Comparison of ENCODE assay signal across 9 cellular contexts in the genomic region with DNA sequence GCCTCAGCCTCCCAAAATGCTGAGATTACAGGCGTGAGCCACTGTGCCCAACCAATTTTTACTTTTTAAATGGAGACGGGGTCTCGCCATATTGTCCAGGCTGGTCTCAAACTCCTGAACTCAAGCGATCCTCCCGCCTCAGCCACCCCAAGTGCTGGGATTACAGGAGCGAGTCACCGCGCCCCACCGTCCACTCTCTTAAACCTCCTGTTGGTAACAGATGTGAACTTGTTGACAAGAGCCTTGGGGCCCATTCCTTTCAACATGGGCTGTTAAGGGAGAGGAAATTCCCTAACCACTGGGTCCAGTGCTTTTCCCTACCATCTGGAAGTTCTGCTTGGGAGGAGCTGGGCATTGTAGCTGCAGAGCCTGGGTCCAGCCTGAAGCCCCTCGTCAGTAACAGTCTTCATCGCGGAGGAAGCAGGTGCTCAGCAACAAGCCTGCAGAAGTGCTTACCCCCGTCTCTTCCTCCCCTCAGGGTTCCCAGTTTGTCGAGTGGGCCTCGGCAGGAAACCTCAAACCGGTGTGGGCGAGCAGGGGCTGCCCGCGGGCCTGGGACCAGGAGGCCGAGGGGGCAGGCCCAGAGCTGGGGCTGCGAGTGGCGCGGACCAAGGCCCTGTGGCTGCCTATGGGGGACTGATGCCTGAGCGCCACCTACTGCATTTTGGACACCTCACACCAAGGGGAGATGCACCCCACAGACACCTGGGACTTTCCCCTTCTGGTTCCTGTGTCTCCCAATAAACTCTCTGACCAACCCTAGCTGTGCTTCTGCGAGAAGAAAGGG. TPM values are rescaled to one million over a fixed set of nuclear protein-coding genes. Genes with fewer than 3 reads are reported as not detected.
DNase-seq lines count a peak whose midpoint lies in the region; ATAC-seq and TF ChIP-seq lines count a peak whose summit lies in the region.
"Had no signal": no experiment of that assay in that cellular context is flagged by ENCODE, and none has a peak within 500 bp of the region (broad histone marks: within the 10 kb centered on the region; RNA-seq: fewer than 3 reads in every experiment).

No MANE protein-coding gene starts in this region.

- WGBS in thyroid gland, 2 donors: 86% methylated on average over 14 to 21 of the region's 25 CpGs

- H3K36me3 Mint-ChIP-seq in endothelial cell (ENCODE audit: low read depth, unreplicated experiment): no peaks in the 10 kb centered on the region

- no peak overlapping the region for H3K4me3 Mint-ChIP-seq in endothelial cell (ENCODE audit: unreplicated experiment)
- H3K4me3 Mint-ChIP-seq: neural crest cell had no signal

- H3K4me3 ChIP-seq in colonic mucosa (no peak overlapping the region), thyroid gland (replicated peaks in 1 of 3) (no peak overlapping the region)

- intact Hi-C loops in colonic mucosa (cut with DNase I) (no loop called here), thyroid gland (cut with DNase I) (no loop called here)

- TF ChIP-seq CTCF in GM13976 (IDR thresholded peaks at IDR 0.05; ENCODE audit: borderline replicate concordance, control extremely low read depth, extremely low read depth, insufficient read depth, missing control alignments) (peak; percentile 90), VCaP (conservative IDR thresholded peaks at IDR 0.05) (0 out of 2 replicates have a peak, but pooled peaks have one; percentile 10), colonic mucosa (IDR thresholded peaks at IDR 0.05) (peak; percentile 15), endothelial cell (IDR thresholded peaks at IDR 0.05; ENCODE audit: unreplicated experiment) (no peak), thyroid gland (IDR thresholded peaks at IDR 0.05) (no peak)

- in situ Hi-C loops in GM13976 (cut with MboI; ENCODE audit: low sequenced_read_pairs, unreplicated experiment): no loop called here

- peaks cover 5% of the 10 kb centered on the region for H3K4me1 Mint-ChIP-seq in endothelial cell (ENCODE audit: unreplicated experiment)

- H3K27me3 ChIP-seq in colonic mucosa: no peaks in the 10 kb centered on the region
- no peaks in the 10 kb centered on the region for H3K27me3 ChIP-seq in thyroid gland

- H3K27me3 Mint-ChIP-seq in endothelial cell (ENCODE audit: unreplicated experiment): peaks cover 4% of the 10 kb centered on the region

- H3K27ac Mint-ChIP-seq in endothelial cell (ENCODE audit: unreplicated experiment): no peak overlapping the region

- peak; percentile 57 for ATAC-seq in HG02642 (IDR thresholded peaks at IDR 0.05; ENCODE audit: poor library complexity, unreplicated experiment)
- no peak for ATAC-seq in HG03045 (IDR thresholded peaks at IDR 0.05; ENCODE audit: unreplicated experiment)

- no peak overlapping the region for H3K9ac ChIP-seq in colonic mucosa (ENCODE audit: low read depth in 2 of 2, low read length in 2 of 2)

- no peaks in the 10 kb centered on the region for H3K36me3 ChIP-seq in colonic mucosa
- peaks cover 0 to 3% of the 10 kb centered on the region in 2 donors for H3K36me3 ChIP-seq in thyroid gland

- H3K4me1 ChIP-seq in colonic mucosa (no peaks in the 10 kb centered on the region), thyroid gland (peaks cover 4 to 8% of the 10 kb centered on the region in 2 donors)

- H3K27ac ChIP-seq in VCaP (no peak overlapping the region), colonic mucosa (peak overlapping the region; percentile 47), thyroid gland (no peak overlapping the region)

- DNase-seq in GM13976 (ENCODE audit: low spot score) (peak; percentile 88), colonic mucosa (no peak), endothelial cell (ENCODE audit: low spot score) (no peak), thyroid gland (no peak)
- DNase-seq in stimulated activated CD8-positive, alpha-beta memory T cell treated with anti-CD3 and anti-CD28 coated beads, Interleukin-4, amount 100 ng/mL, for 24 hours (ENCODE audit: low read depth): peak; percentile 78

- TF ChIP-seq POLR2A in thyroid gland (IDR thresholded peaks at IDR 0.05): no peak

- H3K9me3 ChIP-seq in colonic mucosa (no peaks in the 10 kb centered on the region), thyroid gland (no peaks in the 10 kb centered on the region)

- no peaks in the 10 kb centered on the region for H3K9me3 Mint-ChIP-seq in endothelial cell (ENCODE audit: unreplicated experiment)
- H3K9me3 Mint-ChIP-seq: neural crest cell had no signal

RNA-seq across cellular contexts. Expression of gene FLT3LG, which starts 4.0 kb away (rescaled TPM):
- total RNA-seq in colonic mucosa (1 to 10 TPM; 2.9 to 4.9 TPM), endothelial cell (ENCODE audit: unreplicated experiment) (1.4 TPM), thyroid gland (1 to 10 TPM; 2.8 to 7.3 (median 6.3) TPM)

RNA-seq across cellular contexts. Expression of gene ALDH16A1, which starts 17.0 kb away (rescaled TPM):
- total RNA-seq in colonic mucosa (10 to 100 TPM; 22.6 to 57.9 TPM), endothelial cell (ENCODE audit: unreplicated experiment) (49.6 TPM), thyroid gland (10 to 100 TPM; 32.5 to 39.5 (median 34.2) TPM)

RNA-seq across cellular contexts. Expression of gene RPL13A, which starts 17.4 kb away (rescaled TPM):
- total RNA-seq in colonic mucosa (1,000 to 10,000 TPM; 2,431 to 2,528 TPM), endothelial cell (ENCODE audit: unreplicated experiment) (2,762 TPM), thyroid gland (1,000 to 10,000 TPM; 1,542 to 2,853 (median 2,123) TPM)

RNA-seq across cellular contexts. Expression of gene PIH1D1, which starts 18.4 kb away (rescaled TPM):
- total RNA-seq in colonic mucosa (100 to 1,000 TPM in 1 of 2 donors, 10 to 100 TPM in 1; 80.8 to 103 TPM), endothelial cell (ENCODE audit: unreplicated experiment) (78.8 TPM), thyroid gland (100 to 1,000 TPM in 2 of 4 donors, 10 to 100 TPM in 2; 69.7 to 125 (median 99.8) TPM)

RNA-seq across cellular contexts. Expression of gene RPS11, which starts 26.2 kb away (rescaled TPM):
- total RNA-seq in colonic mucosa (1,000 to 10,000 TPM; 1,734 to 1,870 TPM), endothelial cell (ENCODE audit: unreplicated experiment) (2,099 TPM), thyroid gland (1,000 to 10,000 TPM; 1,543 to 4,390 (median 2,518) TPM)

Comparison
In these comparisons a context has a peak if more than half of its experiments do, and no peak if none do; other contexts are left out.
1. DNase-seq: peak in GM13976 (single experiment) and stimulated activated CD8-positive, alpha-beta memory T cell treated with anti-CD3 and anti-CD28 coated beads, Interleukin-4, amount 100 ng/mL, for 24 hours (single experiment); none in colonic mucosa (single experiment), endothelial cell (single experiment) and thyroid gland (0 of 2).
2. CTCF ChIP-seq: peak in GM13976 (single experiment), VCaP (single experiment) and colonic mucosa (single experiment); none in endothelial cell (single experiment) and thyroid gland (0 of 6).